Comparison of ENCODE assay signal across 2 cellular contexts in genomic region chr1:145695781-145696629, GRCh38.
TF ChIP-seq lines count a peak whose summit lies in the region.

No MANE protein-coding gene starts in this region.

TF ChIP-seq in IMR-90, 13 proteins besides CTCF, POLR2A, EP300 and RAD21:
- TF ChIP-seq FOS (IDR thresholded peaks at IDR 0.05; ENCODE audit: low read depth, low read length) (no peak), RFX5 (IDR thresholded peaks at IDR 0.05; ENCODE audit: low read depth, low read length) (no peak), USF2 (IDR thresholded peaks at IDR 0.05; ENCODE audit: low read depth, low read length) (no peak), MAFK (IDR thresholded peaks at IDR 0.05; ENCODE audit: low read depth, low read length) (no peak), NFE2L2 (IDR thresholded peaks at IDR 0.05; ENCODE audit: low read depth, low read length) (no peak), CHD1 (IDR thresholded peaks at IDR 0.05; ENCODE audit: low read depth, low read length) (no peak), SMC3 (IDR thresholded peaks at IDR 0.05; ENCODE audit: low read depth, low read length) (no peak), CEBPB (IDR thresholded peaks at IDR 0.05; ENCODE audit: low read depth, low read length) (no peak), MAZ (IDR thresholded peaks at IDR 0.05; ENCODE audit: borderline replicate concordance, low read depth, low read length) (no peak), MXI1 (IDR thresholded peaks at IDR 0.05; ENCODE audit: borderline replicate concordance, low read depth, low read length) (no peak), RCOR1 (IDR thresholded peaks at IDR 0.05; ENCODE audit: insufficient replicate concordance, low read length) (no peak), BHLHE40 (IDR thresholded peaks at IDR 0.05; ENCODE audit: low read depth, low read length) (no peak)

TF ChIP-seq in GM23338, 12 proteins besides CTCF, POLR2A, EP300 and RAD21:
- TF ChIP-seq CREB1 (CRISPR knock-in tag; IDR thresholded peaks at IDR 0.05; ENCODE audit: low read depth) = no peak
